In the genomic region with DNA sequence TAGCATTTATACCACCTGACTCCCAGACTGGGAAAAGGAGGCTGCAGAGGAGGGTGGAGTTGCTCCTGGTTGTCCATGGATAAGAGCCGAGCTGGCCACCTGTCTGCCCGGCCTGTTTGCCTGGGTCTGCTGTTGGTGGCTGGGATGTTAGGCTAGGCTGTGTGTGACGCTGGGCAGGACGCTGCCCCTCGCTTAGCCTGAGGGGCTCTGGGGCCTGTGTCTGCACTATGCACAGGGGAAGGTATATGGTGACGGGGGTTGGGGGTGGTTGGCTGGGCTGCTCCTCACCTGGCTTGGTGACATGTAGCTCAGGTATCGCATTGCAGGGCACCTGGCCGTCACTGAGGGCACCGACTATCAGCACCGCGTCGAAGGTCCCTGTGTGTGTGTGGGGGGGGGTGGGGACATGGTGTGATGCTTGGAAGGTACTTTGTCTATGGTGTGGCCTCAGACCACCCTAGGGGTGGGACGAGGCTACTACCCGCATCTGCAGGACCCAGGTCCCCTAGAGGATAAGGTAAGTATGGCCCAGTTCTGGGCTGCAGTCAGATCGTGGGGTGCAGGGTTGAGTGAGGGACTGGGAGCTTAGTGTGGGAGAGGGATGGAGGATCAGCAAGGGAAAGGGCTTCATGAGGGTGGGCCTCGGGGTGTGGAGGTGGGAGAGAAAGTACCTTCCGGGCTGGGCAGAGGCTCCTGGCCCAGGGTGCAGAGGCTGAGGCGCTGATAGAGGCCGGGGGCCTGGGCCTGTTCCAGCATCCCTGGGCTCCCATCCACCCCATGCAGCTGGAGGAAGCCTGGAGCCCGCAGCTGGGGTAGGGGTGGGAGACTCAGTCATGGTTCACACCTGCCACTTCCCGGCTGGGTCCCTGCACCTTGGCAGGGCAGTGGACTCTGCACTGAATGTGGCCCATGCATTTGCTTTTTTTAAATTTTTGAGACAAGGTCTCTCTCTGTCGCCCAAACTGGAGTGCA, we compare ENCODE assay signal across 16 cellular contexts. TPM values are rescaled to one million over a fixed set of nuclear protein-coding genes. Genes with fewer than 3 reads are reported as not detected.
DNase-seq lines count a peak whose midpoint lies in the region; ATAC-seq and TF ChIP-seq lines count a peak whose summit lies in the region.
"Had no signal": no experiment of that assay in that cellular context is flagged by ENCODE, and none has a peak within 500 bp of the region (broad histone marks: within the 10 kb centered on the region; RNA-seq: fewer than 3 reads in every experiment).

No MANE protein-coding gene starts in this region.

- no peaks in the 10 kb centered on the region for H3K79me1 ChIP-seq in H9 (ENCODE audit: insufficient read depth, low read depth, low read length, poor library complexity, severe bottlenecking)

- H4K91ac ChIP-seq in H9 (ENCODE audit: insufficient read length, low read depth, low read length): no peak overlapping the region

- no peak overlapping the region for H2AFZ ChIP-seq in H9 (ENCODE audit: low read length)

- H3K36me3 ChIP-seq in DOHH2 (ENCODE audit: control insufficient read depth, low read length): no peaks in the 10 kb centered on the region
- no peaks in the 10 kb centered on the region for H3K36me3 ChIP-seq in brain microvascular endothelial cell (replicated peaks)
- H3K36me3 ChIP-seq: thoracic aorta had no signal

- no peaks in the 10 kb centered on the region; a peak in 2 of 5 replicates for H3K9me3 Mint-ChIP-seq in H9
- no peaks in the 10 kb centered on the region for H3K9me3 Mint-ChIP-seq in nephron

- H3T11ph ChIP-seq in H9 (ENCODE audit: low read length): no peak overlapping the region

- H2AK5ac ChIP-seq in H9 (ENCODE audit: insufficient read length, low read length): no peak overlapping the region

- H3K27me3 Mint-ChIP-seq in H9 (ENCODE audit: low read depth) (peaks cover 3% of the 10 kb centered on the region), nephron (ENCODE audit: low read depth) (peaks cover 4% of the 10 kb centered on the region)
- H3K27me3 Mint-ChIP-seq: CD4-positive, alpha-beta memory T cell had no signal

- TF ChIP-seq CTCF in DOHH2 (IDR thresholded peaks at IDR 0.05; ENCODE audit: low read depth, low read length, poor library complexity, severe bottlenecking) (peak; percentile 37), H9 (conservative IDR thresholded peaks at IDR 0.05) (peak; percentile 61), brain microvascular endothelial cell (IDR thresholded peaks at IDR 0.05; ENCODE audit: low read depth, low read length, missing control alignments) (peak; percentile 34), nephron (IDR thresholded peaks at IDR 0.05; ENCODE audit: unreplicated experiment in 3 of 3) (no peak)

- H3K27ac Mint-ChIP-seq in H9 (peak overlapping the region in 2 of 3 experiments; percentile 30 to 70; a peak in 4 of 7 replicates), nephron (peak overlapping the region in 1 of 3 experiments; percentile 31)

- H3K56ac ChIP-seq in H9 (ENCODE audit: insufficient read length, low read depth, low read length): no peak overlapping the region

- no peak overlapping the region for H2BK12ac ChIP-seq in H9 (ENCODE audit: insufficient read length, low read depth, low read length)

- 0 out of 2 replicates have a peak overlapping the region, but pooled peaks have one; percentile 19 for H2BK15ac ChIP-seq in H9 (ENCODE audit: low read depth, low read length)

- no peaks in the 10 kb centered on the region for H3F3A ChIP-seq in DOHH2 (ENCODE audit: control insufficient read depth, insufficient read depth)

- in situ Hi-C loops in brain microvascular endothelial cell (cut with HindIII; ENCODE audit: low pct_ligation_motif_present, low sequenced_read_pairs): no loop called here

- no peak overlapping the region for H2BK120ac ChIP-seq in H9 (ENCODE audit: low read depth, low read length, poor library complexity, severe bottlenecking)

- H3K27me3 ChIP-seq in DOHH2 (ENCODE audit: control insufficient read depth, low read length) (peaks cover 4% of the 10 kb centered on the region; the same call in 1 of the 2 replicates), H9 (ENCODE audit: insufficient read depth, low read length) (no peaks in the 10 kb centered on the region), brain microvascular endothelial cell (replicated peaks) (no peaks in the 10 kb centered on the region)

- no peak overlapping the region for H3K4me3 ChIP-seq in DOHH2 (ENCODE audit: low read length)
- H3K4me3 ChIP-seq in brain microvascular endothelial cell (ENCODE audit: low read depth, low read length): no peak overlapping the region
- H3K4me3 ChIP-seq: thoracic aorta had no signal

- no peak overlapping the region for H4K5ac ChIP-seq in H9 (ENCODE audit: insufficient read length, low read depth, low read length)

- H3K4me1 Mint-ChIP-seq in H9 (peaks cover 17% of the 10 kb centered on the region in 2 experiments), nephron (peaks cover 16% of the 10 kb centered on the region)

- H3K18ac ChIP-seq in H9 (ENCODE audit: insufficient read length, low read depth, low read length): peak overlapping the region; percentile 15

- H3K27ac ChIP-seq in DOHH2 (ENCODE audit: low read depth, low read length) (no peak overlapping the region), H9 (ENCODE audit: insufficient read length, low read depth, low read length) (no peak overlapping the region), brain microvascular endothelial cell (no peak overlapping the region)
- H3K27ac ChIP-seq: thoracic aorta had no signal

- no peak overlapping the region for H3K9ac ChIP-seq in H9 (ENCODE audit: extremely low read depth, insufficient read length, low read length)

- H3K9me2 ChIP-seq in DOHH2 (replicated peaks; ENCODE audit: control insufficient read depth, low read length): no peaks in the 10 kb centered on the region

- ATAC-seq in HG02840 (IDR thresholded peaks at IDR 0.05; ENCODE audit: low FRiP score, unreplicated experiment) (no peak), GM21360 (IDR thresholded peaks at IDR 0.05; ENCODE audit: unreplicated experiment) (no peak)

- H3K14ac ChIP-seq in H9 (ENCODE audit: insufficient read depth, low read length): no peak overlapping the region; the same call in 1 of the 2 replicates

- no peak overlapping the region for H4K8ac ChIP-seq in H9 (replicated peaks; ENCODE audit: insufficient read length, low read depth, low read length)

- DNase-seq in H9: peak; percentile 53
- no peak for DNase-seq in brain microvascular endothelial cell
- DNase-seq in NCI-H2107 treated with DMSO at 0.1 percent for 48 hours (lab: John Stamatoyannopoulos, UW; ENCODE audit: unreplicated experiment): no peak
- DNase-seq: activated CD4-positive, alpha-beta T cell treated with anti-CD3 and anti-CD28 coated beads for 1 hour; CD4-positive, alpha-beta memory T cell; KG1; NCI-H524 treated with DMSO at 0.1 percent for 48 hours had no signal

- H3K36me3 Mint-ChIP-seq in H9 (ENCODE audit: insufficient read depth in 1 of 3, low read depth in 3 of 3) (peaks cover 0 to 11% (median 0%) of the 10 kb centered on the region in 3 experiments; a peak in 3 of 7 replicates), nephron (ENCODE audit: low read depth) (no peaks in the 10 kb centered on the region)
- H3K36me3 Mint-ChIP-seq: CD4-positive, alpha-beta memory T cell had no signal

- H2BK5ac ChIP-seq in H9 (ENCODE audit: insufficient read length, low read length): no peak overlapping the region

- no peak overlapping the region for H3K4ac ChIP-seq in H9 (ENCODE audit: low read depth, low read length)

- peaks cover 3% of the 10 kb centered on the region for H3K23me2 ChIP-seq in H9 (ENCODE audit: insufficient read length, low read depth, low read length, poor library complexity, severe bottlenecking)

- H2BK20ac ChIP-seq in H9 (ENCODE audit: low read depth, low read length, poor library complexity, severe bottlenecking): no peak overlapping the region

- no CpG with 5 or more reads among the region's 22 CpGs for WGBS in H9 (ENCODE audit: extremely low coverage, insufficient read length, low lambda C conversion rate)

- H3K9me3 ChIP-seq in DOHH2 (ENCODE audit: control insufficient read depth, insufficient read depth, low read length) (no peaks in the 10 kb centered on the region), H9 (ENCODE audit: control insufficient read depth, low read depth, low read length) (no peaks in the 10 kb centered on the region)
- H3K9me3 ChIP-seq: thoracic aorta had no signal

- no peak overlapping the region for H3K23ac ChIP-seq in H9 (ENCODE audit: insufficient read length, low read depth, low read length)

- H3K4me1 ChIP-seq in DOHH2 (ENCODE audit: control insufficient read depth, low read length) (peaks cover 6% of the 10 kb centered on the region), H9 (ENCODE audit: insufficient read depth, low read length) (no peaks in the 10 kb centered on the region)

- H3K4me2 ChIP-seq in DOHH2 (ENCODE audit: low read length): no peak overlapping the region
- no peak overlapping the region for H3K4me2 ChIP-seq in H9 (ENCODE audit: insufficient read depth, insufficient read length, low read length)

- peak overlapping the region in 1 of 2 experiments; percentile 34; a peak in 1 of 5 replicates for H3K4me3 Mint-ChIP-seq in H9
- peak overlapping the region in 2 of 3 experiments; percentile 43 to 49 for H3K4me3 Mint-ChIP-seq in nephron

- H4K20me1 ChIP-seq in DOHH2 (ENCODE audit: control insufficient read depth, insufficient read depth, low read depth, low read length) (no peaks in the 10 kb centered on the region), H9 (ENCODE audit: control insufficient read depth, insufficient read depth, insufficient read length) (no peaks in the 10 kb centered on the region)

- H3K79me2 ChIP-seq in DOHH2 (ENCODE audit: control insufficient read depth, low read length) (no peaks in the 10 kb centered on the region), H9 (ENCODE audit: insufficient read depth, low read length) (no peaks in the 10 kb centered on the region)

RNA-seq across cellular contexts. Expression of a gene that starts 2.3 kb away (rescaled TPM):
- total RNA-seq in H9 (2021): 13.5 and 14.9 TPM in 2 replicates

RNA-seq across cellular contexts. Expression of a gene that starts 9.2 kb away (rescaled TPM):
- total RNA-seq in H9 (2021): 15.5 and 15.6 TPM in 2 replicates
- total RNA-seq: CD4-positive, alpha-beta memory T cell; myocyte; T-helper 1 cell treated with Interleukin-12 subunit alpha and Interleukin-12 subunit beta and Interleukin-4 antibody, amounts not matched to agents 30 ng/mL and 1 ng/mL, for 36 hours had no signal

RNA-seq across cellular contexts. Expression of a gene that starts 20.9 kb away (rescaled TPM):
- total RNA-seq in H9 (2021): not detected in 2 replicates
- total RNA-seq: CD4-positive, alpha-beta memory T cell; cerebellum; myocyte; renal cortical epithelial cell; T-helper 1 cell treated with Interleukin-12 subunit alpha and Interleukin-12 subunit beta and Interleukin-4 antibody, amounts not matched to agents 30 ng/mL and 1 ng/mL, for 36 hours; thoracic aorta had no signal

Comparison
In these comparisons a context has a peak if more than half of its experiments do, and no peak if none do; other contexts are left out.
1. CTCF ChIP-seq: peak in DOHH2 (single experiment), H9 (single experiment) and brain microvascular endothelial cell (single experiment); none in nephron (0 of 3).